In the genomic region with DNA sequence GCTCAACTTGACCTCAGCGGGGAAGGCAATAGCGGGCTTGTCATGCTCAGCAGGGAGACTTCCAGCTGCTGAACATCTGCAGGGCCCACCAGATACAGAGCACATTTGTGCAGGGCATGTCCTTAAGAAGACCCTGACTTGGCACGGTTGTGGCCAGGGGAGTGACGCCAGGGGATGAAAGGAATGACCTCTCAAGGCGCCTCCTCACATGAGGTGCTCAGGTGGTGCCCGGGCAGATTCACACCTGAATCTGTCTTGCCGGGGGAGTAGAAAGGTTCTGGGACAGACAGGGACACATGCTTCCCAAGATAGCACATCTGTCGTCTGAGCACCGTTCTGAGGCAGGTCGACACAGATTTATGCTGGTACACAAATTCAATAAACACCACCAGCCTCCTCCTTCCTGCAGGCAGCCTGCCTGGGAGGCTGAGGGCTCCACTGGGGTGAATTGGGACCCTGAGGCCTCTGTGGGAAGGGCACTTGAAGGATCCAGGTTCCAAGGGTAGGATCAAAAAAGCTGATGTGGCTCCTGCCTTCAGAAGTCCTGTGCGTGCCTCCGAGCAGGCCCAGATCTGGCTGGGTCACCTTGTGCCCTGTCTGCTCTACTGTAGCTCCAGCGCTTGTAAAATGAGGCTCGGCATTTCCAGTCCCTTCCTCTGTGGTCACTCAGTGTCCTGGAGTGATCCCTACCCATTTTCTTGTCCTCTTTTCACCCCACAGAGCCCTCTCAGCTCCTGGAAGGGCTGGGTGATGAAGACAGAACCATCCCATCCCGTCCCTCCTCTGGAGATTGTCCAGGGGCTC, we compare ENCODE assay signal across 20 cellular contexts. TPM values are rescaled to one million over a fixed set of nuclear protein-coding genes. Genes with fewer than 3 reads are reported as not detected.
A peak's percentile ranks its signal among the peaks of the same experiment; 100 is the strongest.
DNase-seq lines count a peak whose midpoint lies in the region; ATAC-seq, FAIRE-seq and TF ChIP-seq lines count a peak whose summit lies in the region.
"Had no signal": no experiment of that assay in that cellular context is flagged by ENCODE, and none has a peak within 500 bp of the region (broad histone marks: within the 10 kb centered on the region; RNA-seq: fewer than 3 reads in every experiment).

No MANE protein-coding gene starts in this region.

- peak; percentile 32 for FAIRE-seq in bronchial epithelial cell (lab: Jason Lieb, UNC)
- FAIRE-seq: A549, D721Med, G401.6, GM12892 had no signal

- H3K4me1 ChIP-seq in cardiac muscle cell (ENCODE audit: low read depth) (peaks cover 68% of the 10 kb centered on the region), spleen (no peaks in the 10 kb centered on the region)
- H3K4me1 ChIP-seq: A549 had no signal

- no peak overlapping the region for H3K27ac Mint-ChIP-seq in Calu3 (ENCODE audit: unreplicated experiment)
- H3K27ac Mint-ChIP-seq: CD4-positive, alpha-beta memory T cell; GM23338 had no signal

- H3K4me3 Mint-ChIP-seq in Calu3 (ENCODE audit: low read depth, unreplicated experiment): no peak overlapping the region
- H3K4me3 Mint-ChIP-seq: CD4-positive, alpha-beta memory T cell; GM23338 had no signal

- 71 to 87% (median 71%) methylated on average over 15 of the region's 15 CpGs for WGBS in spleen, 5 donors

- intact Hi-C loops in left ventricle myocardium superior (cut with micrococcal nuclease) (no loop called here), spleen (cut with DNase I; ENCODE audit: low total_unique reads) (no loop called here), Calu3 (cut with micrococcal nuclease; ENCODE audit: unreplicated experiment) (no loop called here)

- BruUV-seq in Calu3 (replicated peaks; lab: Mats Ljungman, UMichigan): no TSS peak

- DNase-seq in bronchial epithelial cell (ENCODE audit: low read depth): no peak
- DNase-seq in cardiac muscle cell (ENCODE audit: low read depth in 1 of 2, low spot score in 1 of 2): no peak
- peak; percentile 45 for DNase-seq in left ventricle myocardium superior
- peak; percentile 54 for DNase-seq in spleen
- DNase-seq in Calu3: no peak
- DNase-seq in activated CD4-positive, alpha-beta T cell treated with anti-CD3 and anti-CD28 coated beads for 1 hour: no peak
- DNase-seq: CD4-positive, alpha-beta memory T cell; DMS153; DMS79 treated with DMSO at 0.1 percent for 48 hours; EL; H7 had no signal

- H3K36me3 Mint-ChIP-seq in Calu3 (ENCODE audit: insufficient read depth, unreplicated experiment): no peaks in the 10 kb centered on the region
- H3K36me3 Mint-ChIP-seq: CD4-positive, alpha-beta memory T cell had no signal

- TF ChIP-seq CTCF in bronchial epithelial cell (IDR thresholded peaks at IDR 0.05; ENCODE audit: insufficient read depth, low read length, severe bottlenecking): no peak
- no peak for TF ChIP-seq CTCF in cardiac muscle cell (IDR thresholded peaks at IDR 0.05; ENCODE audit: low read depth, low read length)
- TF ChIP-seq CTCF in spleen (IDR thresholded peaks at IDR 0.05 in 8 of 11, conservative IDR thresholded peaks at IDR 0.05 in 3 of 11): no peak
- TF ChIP-seq CTCF in Calu3 (IDR thresholded peaks at IDR 0.05; ENCODE audit: unreplicated experiment): no peak

- H3K27ac ChIP-seq in cardiac muscle cell (peak overlapping the region; percentile 83), spleen (no peak overlapping the region)
- H3K27ac ChIP-seq: A549, C4-2B, HL-60 had no signal

- H3K27me3 ChIP-seq in bronchial epithelial cell (ENCODE audit: control insufficient read depth, insufficient read depth, low read length): peaks cover 4% of the 10 kb centered on the region
- no peaks in the 10 kb centered on the region for H3K27me3 ChIP-seq in cardiac muscle cell
- H3K27me3 ChIP-seq in spleen (replicated peaks in 1 of 7): peaks cover 0 to 51% (median 0%) of the 10 kb centered on the region in 7 donors
- H3K27me3 ChIP-seq: BE2C had no signal

- H3K4me3 ChIP-seq in bronchial epithelial cell (ENCODE audit: low read depth, low read length) (no peak overlapping the region), cardiac muscle cell (no peak overlapping the region), spleen (no peak overlapping the region)
- H3K4me3 ChIP-seq: A549, GM23338 had no signal

- peaks cover 76% of the 10 kb centered on the region for H3K27me3 Mint-ChIP-seq in Calu3 (ENCODE audit: unreplicated experiment)

- H3K9me3 ChIP-seq in cardiac muscle cell (ENCODE audit: low read depth) (no peaks in the 10 kb centered on the region), spleen (peaks cover 0 to 2% (median 0%) of the 10 kb centered on the region in 8 donors)
- H3K9me3 ChIP-seq: A549, BE2C had no signal

- peak; percentile 53 for ATAC-seq in left ventricle myocardium superior
- ATAC-seq in HG02973 (IDR thresholded peaks at IDR 0.05; ENCODE audit: unreplicated experiment): no peak
- ATAC-seq: A549, GM23338 had no signal

- H3K9me3 Mint-ChIP-seq in Calu3 (ENCODE audit: low read depth, unreplicated experiment): no peaks in the 10 kb centered on the region
- H3K9me3 Mint-ChIP-seq: GM23338 had no signal

- H3K4me1 Mint-ChIP-seq in Calu3 (ENCODE audit: low read depth, unreplicated experiment): no peaks in the 10 kb centered on the region
- H3K4me1 Mint-ChIP-seq: CD4-positive, alpha-beta memory T cell had no signal

- H3K36me3 ChIP-seq in bronchial epithelial cell (ENCODE audit: control insufficient read depth, insufficient read depth, low read length): no peaks in the 10 kb centered on the region
- H3K36me3 ChIP-seq in cardiac muscle cell: no peaks in the 10 kb centered on the region
- H3K36me3 ChIP-seq in spleen: no peaks in the 10 kb centered on the region
- H3K36me3 ChIP-seq: BE2C had no signal

- CTCF ChIA-PET in Calu3 (lab: Charles Lee): no interaction called here

- no peak for TF ChIP-seq POLR2A in spleen (IDR thresholded peaks at IDR 0.05)

RNA-seq across cellular contexts. Expression of gene NECTIN1, which starts 49.6 kb away (rescaled TPM):
- 85.3 and 161 TPM in 2 replicates for total RNA-seq in bronchial epithelial cell
- 9.1 and 11.8 TPM in 2 replicates for total RNA-seq in cardiac muscle cell
- polyA plus RNA-seq in cardiac muscle cell: 3.7 and 5.2 TPM in 2 replicates
- 20.6 TPM for total RNA-seq in left ventricle myocardium superior
- 10 to 100 TPM in 1 of 7 donors, 1 to 10 TPM in 6; 4.6 to 16.2 (median 7.7) TPM for total RNA-seq in spleen
- polyA plus RNA-seq in spleen: 1 to 10 TPM in 2 of 3 donors, under 1 TPM in 1; 0.67 to 2.3 (median 1.1) TPM
- total RNA-seq in Calu3 (2022): 22.1 and 28.5 TPM in 2 replicates

Comparison
In these comparisons a context has a peak if more than half of its experiments do, and no peak if none do; other contexts are left out.
1. DNase-seq: peak in left ventricle myocardium superior (single experiment) and spleen (single experiment); none in bronchial epithelial cell (single experiment), cardiac muscle cell (0 of 2), Calu3 (single experiment) and activated CD4-positive, alpha-beta T cell treated with anti-CD3 and anti-CD28 coated beads for 1 hour (single experiment).